Comparison of ENCODE assay signal across 7 cellular contexts in the genomic region with DNA sequence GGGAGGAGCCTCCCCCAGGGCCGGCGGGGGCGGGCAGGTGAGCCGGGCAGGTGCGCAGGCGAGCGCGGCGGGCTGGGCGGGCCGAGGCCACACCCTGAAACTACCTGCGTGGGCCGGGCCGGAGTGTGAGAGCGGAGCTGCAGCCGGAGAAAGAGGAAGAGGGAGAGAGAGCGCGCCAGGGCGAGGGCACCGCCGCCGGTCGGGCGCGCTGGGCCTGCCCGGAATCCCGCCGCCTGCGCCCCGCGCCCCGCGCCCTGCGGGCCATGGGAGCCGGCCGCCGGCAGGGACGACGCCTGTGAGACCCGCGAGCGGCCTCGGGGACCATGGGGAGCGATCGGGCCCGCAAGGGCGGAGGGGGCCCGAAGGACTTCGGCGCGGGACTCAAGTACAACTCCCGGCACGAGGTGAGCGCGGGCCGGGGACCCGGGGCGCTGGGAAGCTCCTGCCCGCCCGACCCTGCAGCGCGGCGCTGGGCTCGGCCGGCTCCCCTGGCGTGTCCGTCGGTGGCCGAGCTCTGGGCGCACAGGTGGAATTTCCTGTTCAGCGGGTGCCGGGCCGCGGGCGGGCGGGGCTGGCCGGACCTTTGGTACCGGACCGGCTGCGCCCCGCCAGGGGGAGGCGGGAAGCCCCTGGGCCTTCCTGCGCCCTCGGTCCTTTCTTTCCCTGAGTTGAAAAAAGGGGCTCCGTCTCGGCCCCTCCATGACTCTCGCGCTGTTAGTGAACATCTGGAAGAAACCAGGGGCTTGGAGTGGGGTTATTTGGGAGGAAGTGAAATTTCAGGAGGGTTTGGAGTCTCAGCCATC. TPM values are rescaled to one million over a fixed set of nuclear protein-coding genes. Genes with fewer than 3 reads are reported as not detected.
A peak's percentile ranks its signal among the peaks of the same experiment; 100 is the strongest.
DNase-seq lines count a peak whose midpoint lies in the region; ATAC-seq lines count a peak whose summit lies in the region.

Gene ST14, plus strand, starts transcription at position 126 of the 803 bp plus-strand sequence. Its CDS starts 198 bp downstream, at position 324.

- H4K91ac ChIP-seq in mesenchymal stem cell (ENCODE audit: low read length): no peak within 1 kb of the TSS

- no peak within 1 kb of the TSS for H3K9ac ChIP-seq in mesenchymal stem cell (ENCODE audit: low read length)

- WGBS in mesenchymal stem cell: 3% methylated on average over 70 of the region's 88 CpGs

- H2AFZ ChIP-seq in mesenchymal stem cell (ENCODE audit: low read depth, low read length): no peak within 1 kb of the TSS

- no peak within 1 kb of the TSS for H4K8ac ChIP-seq in mesenchymal stem cell (ENCODE audit: low read length)

- no peak within 1 kb of the TSS for H2BK5ac ChIP-seq in mesenchymal stem cell (ENCODE audit: low read depth, low read length, poor library complexity, severe bottlenecking)

- no peaks in the 10 kb centered on the region for H3K9me3 ChIP-seq in mesenchymal stem cell (ENCODE audit: control insufficient read depth, low read length)

- H2AK5ac ChIP-seq in mesenchymal stem cell (ENCODE audit: low read length, severe bottlenecking): no peak within 1 kb of the TSS

- peak within 1 kb of the TSS in 1 of 2 experiments; percentile 14 for H3K4me3 ChIP-seq in mesenchymal stem cell (ENCODE audit: insufficient read depth in 1 of 2, low read depth in 1 of 2, low read length in 2 of 2)

- DNase-seq in NCI-H1417 treated with DMSO at 0.1 percent for 48 hours (lab: John Stamatoyannopoulos, UW): peak; percentile 7
- peak; percentile 94 to 98 for DNase-seq in T47D (ENCODE audit: low read depth in 1 of 2, low spot score in 1 of 2)
- no peak for DNase-seq in mesenchymal stem cell
- DNase-seq in amniotic stem cell (lab: John Stamatoyannopoulos, UW): no peak
- DNase-seq in DMS114 treated with DMSO at 0.1 percent for 48 hours (lab: John Stamatoyannopoulos, UW; ENCODE audit: unreplicated experiment): no peak
- DNase-seq in midbrain (lab: John Stamatoyannopoulos, UW): no peak

- peak within 1 kb of the TSS; percentile 76 for H3K4me2 ChIP-seq in mesenchymal stem cell (ENCODE audit: low read length, poor library complexity, severe bottlenecking)

- no peak within 1 kb of the TSS for H2BK15ac ChIP-seq in mesenchymal stem cell (ENCODE audit: low read depth, poor library complexity, severe bottlenecking)

- H3K14ac ChIP-seq in mesenchymal stem cell (ENCODE audit: low read length in 2 of 2): no peak within 1 kb of the TSS

- H3K79me1 ChIP-seq in mesenchymal stem cell (replicated peaks; ENCODE audit: low read length, poor library complexity, severe bottlenecking): no peaks in the 10 kb centered on the region

- H2BK12ac ChIP-seq in mesenchymal stem cell (ENCODE audit: low read length in 2 of 2): no peak within 1 kb of the TSS

- no peak within 1 kb of the TSS for H3K18ac ChIP-seq in mesenchymal stem cell (ENCODE audit: low read depth in 1 of 2, low read length in 2 of 2)

- ATAC-seq in GM19455 (IDR thresholded peaks at IDR 0.05; ENCODE audit: unreplicated experiment): peak; percentile 56

- in situ Hi-C loops in T47D (cut with HindIII; ENCODE audit: low pct_unique_long_range_greater_than_20kb, low sequenced_read_pairs): no loop called here

- no peak within 1 kb of the TSS for H3K4ac ChIP-seq in mesenchymal stem cell (ENCODE audit: low read depth in 1 of 2, low read length in 2 of 2)

- H3K36me3 ChIP-seq in mesenchymal stem cell (ENCODE audit: control insufficient read depth in 1 of 2, insufficient read depth in 2 of 2, low read depth in 1 of 2, low read length in 2 of 2): no peaks in the 10 kb centered on the region

- H3K4me1 ChIP-seq in mesenchymal stem cell (ENCODE audit: control insufficient read depth, insufficient read depth, low read depth, low read length): peaks cover 24% of the 10 kb centered on the region

- H3K27ac ChIP-seq in mesenchymal stem cell (ENCODE audit: low read length, poor library complexity, severe bottlenecking): no peak within 1 kb of the TSS

- no peak within 1 kb of the TSS for H2BK120ac ChIP-seq in mesenchymal stem cell (ENCODE audit: low read depth, low read length)

- H3K23ac ChIP-seq in mesenchymal stem cell (ENCODE audit: low read length in 2 of 2): no peak within 1 kb of the TSS

- H3K27me3 ChIP-seq in mesenchymal stem cell (ENCODE audit: control insufficient read depth in 1 of 2, insufficient read depth in 1 of 2, low read length in 2 of 2): peaks cover 45 to 50% of the 10 kb centered on the region in 2 experiments

RNA-seq across cellular contexts. Expression of gene ST14, which starts in this region (rescaled TPM):
- polyA plus RNA-seq in mesenchymal stem cell (2013, experiment 1 of 2): not detected
- polyA plus RNA-seq in mesenchymal stem cell (2013, experiment 2 of 2): not detected

Comparison
In these comparisons a context has a peak if more than half of its experiments do, and no peak if none do; other contexts are left out.
1. DNase-seq: peak in NCI-H1417 treated with DMSO at 0.1 percent for 48 hours (single experiment) and T47D (2 of 2); none in mesenchymal stem cell (single experiment), amniotic stem cell (single experiment), DMS114 treated with DMSO at 0.1 percent for 48 hours (single experiment) and midbrain (single experiment).